Comparison of ENCODE assay signal across 10 cellular contexts in genomic region chr11:33377100-33377851, GRCh38. TPM values are rescaled to one million over a fixed set of nuclear protein-coding genes. Genes with fewer than 3 reads are reported as not detected.
DNase-seq lines count a peak whose midpoint lies in the region; ATAC-seq and TF ChIP-seq lines count a peak whose summit lies in the region.
"Had no signal": no experiment of that assay in that cellular context is flagged by ENCODE, and none has a peak within 500 bp of the region (broad histone marks: within the 10 kb centered on the region; RNA-seq: fewer than 3 reads in every experiment).

No MANE protein-coding gene starts in this region.

- H3K4me3 ChIP-seq in iPS DF 6.9 (ENCODE audit: low read length) (peak overlapping the region; percentile 63; the same call in 1 of the 2 replicates), skeletal muscle satellite cell (ENCODE audit: low read length) (peak overlapping the region; percentile 83)
- no peak overlapping the region for H3K4me3 ChIP-seq in effector memory CD4-positive, alpha-beta T cell (ENCODE audit: insufficient read depth, low read depth, low read length, poor library complexity, severe bottlenecking)

- TF ChIP-seq CTCF in activated B cell treated with CpG ODN at 0.5 μM for 24 hours (IDR thresholded peaks at IDR 0.05): no peak

- peak overlapping the region; percentile 57 for H3K4me3 Mint-ChIP-seq in activated B cell treated with CpG ODN at 0.5 μM for 24 hours
- H3K4me3 Mint-ChIP-seq: activated CD4-positive, alpha-beta T cell treated with anti-CD3 and anti-CD28 coated beads, Interleukin-2, amount 10 ng/mL, durations not matched to agents 24 days and 14 days had no signal

- H3K9me3 ChIP-seq in iPS DF 6.9 (ENCODE audit: control insufficient read depth, insufficient read depth, low read length): no peaks in the 10 kb centered on the region
- H3K9me3 ChIP-seq in skeletal muscle satellite cell (replicated peaks; ENCODE audit: low read length): no peaks in the 10 kb centered on the region
- no peaks in the 10 kb centered on the region for H3K9me3 ChIP-seq in effector memory CD4-positive, alpha-beta T cell (ENCODE audit: control insufficient read depth, low read length)

- DNase-seq in DMS 273 (lab: John Stamatoyannopoulos, UW; ENCODE audit: unreplicated experiment) (peak; percentile 2), DMS 273 treated with DMSO at 0.1 percent for 48 hours (lab: John Stamatoyannopoulos, UW) (no peak), activated B cell treated with CpG ODN at 0.5 μM for 24 hours (no peak), iPS DF 6.9 (ENCODE audit: low read depth, low spot score) (no peak), 8988T (no peak)
- DNase-seq in effector memory CD4-positive, alpha-beta T cell: no peak
- DNase-seq: activated CD4-positive, alpha-beta T cell treated with anti-CD3 and anti-CD28 coated beads, Interleukin-2, amount 10 ng/mL, durations not matched to agents 24 days and 14 days had no signal

- peak overlapping the region; percentile 90 for H3K4me2 ChIP-seq in skeletal muscle satellite cell (ENCODE audit: low read length)

- intact Hi-C loops in activated B cell treated with CpG ODN at 0.5 μM for 24 hours (cut with micrococcal nuclease): no loop called here

- H3K27ac Mint-ChIP-seq in activated B cell treated with CpG ODN at 0.5 μM for 24 hours: no peak overlapping the region
- H3K27ac Mint-ChIP-seq: activated CD4-positive, alpha-beta T cell treated with anti-CD3 and anti-CD28 coated beads, Interleukin-2, amount 10 ng/mL, durations not matched to agents 24 days and 14 days had no signal

- H3K27me3 Mint-ChIP-seq in activated B cell treated with CpG ODN at 0.5 μM for 24 hours: peaks cover 50% of the 10 kb centered on the region

- H3K9me3 Mint-ChIP-seq in activated B cell treated with CpG ODN at 0.5 μM for 24 hours: no peaks in the 10 kb centered on the region
- H3K9me3 Mint-ChIP-seq: activated CD4-positive, alpha-beta T cell treated with anti-CD3 and anti-CD28 coated beads, Interleukin-2, amount 10 ng/mL, durations not matched to agents 24 days and 14 days had no signal

- ATAC-seq in activated B cell treated with CpG ODN at 0.5 μM for 24 hours (ENCODE audit: low read depth): no peak
- no peak for ATAC-seq in GM21723 (IDR thresholded peaks at IDR 0.05; ENCODE audit: unreplicated experiment)

- H3K27me3 ChIP-seq in iPS DF 6.9 (ENCODE audit: control insufficient read depth, insufficient read depth, low read length) (peaks cover 19% of the 10 kb centered on the region), skeletal muscle satellite cell (ENCODE audit: control insufficient read depth, insufficient read depth, low read length) (no peaks in the 10 kb centered on the region)
- peaks cover 5% of the 10 kb centered on the region for H3K27me3 ChIP-seq in effector memory CD4-positive, alpha-beta T cell (replicated peaks; ENCODE audit: control insufficient read depth, insufficient read depth, low read length, poor library complexity, severe bottlenecking)

- CTCF ChIA-PET in activated B cell treated with CpG ODN at 0.5 μM for 24 hours (lab: Charles Lee): no interaction called here

- H3K4me1 ChIP-seq in iPS DF 6.9 (ENCODE audit: control insufficient read depth, insufficient read depth, low read length) (no peaks in the 10 kb centered on the region; the same call in 1 of the 2 replicates), skeletal muscle satellite cell (ENCODE audit: control insufficient read depth, insufficient read depth, low read length) (peaks cover 24% of the 10 kb centered on the region)
- H3K4me1 ChIP-seq in effector memory CD4-positive, alpha-beta T cell (ENCODE audit: control insufficient read depth, insufficient read depth, low read length, poor library complexity, severe bottlenecking): no peaks in the 10 kb centered on the region

- H3K36me3 ChIP-seq in iPS DF 6.9 (ENCODE audit: control insufficient read depth, insufficient read depth, low read length): no peaks in the 10 kb centered on the region
- H3K36me3 ChIP-seq in skeletal muscle satellite cell (ENCODE audit: insufficient read depth, low read length): no peaks in the 10 kb centered on the region
- H3K36me3 ChIP-seq in effector memory CD4-positive, alpha-beta T cell (ENCODE audit: control insufficient read depth, insufficient read depth, low read length): no peaks in the 10 kb centered on the region

- H3K36me3 Mint-ChIP-seq in activated B cell treated with CpG ODN at 0.5 μM for 24 hours (ENCODE audit: low read depth): no peaks in the 10 kb centered on the region

- no peak overlapping the region for H3K27ac ChIP-seq in iPS DF 6.9 (ENCODE audit: low read length)
- no peak overlapping the region for H3K27ac ChIP-seq in effector memory CD4-positive, alpha-beta T cell (ENCODE audit: insufficient read depth, low read length, poor library complexity, severe bottlenecking)
- H3K27ac ChIP-seq: 22Rv1 had no signal

- no CpG with 5 or more reads among the region's 10 CpGs for WGBS in iPS DF 6.9 (ENCODE audit: insufficient coverage, insufficient read length)

- POLR2A ChIA-PET in activated B cell treated with CpG ODN at 0.5 μM for 24 hours (lab: Charles Lee): no interaction called here

- peaks cover 6% of the 10 kb centered on the region for H3K4me1 Mint-ChIP-seq in activated B cell treated with CpG ODN at 0.5 μM for 24 hours

- H3K9ac ChIP-seq in skeletal muscle satellite cell (ENCODE audit: low read depth, low read length): peak overlapping the region; percentile 72

RNA-seq across cellular contexts. Expression of gene KIAA1549L, which starts 1.4 kb away (rescaled TPM):
- 0.09 TPM in 1 of 2 replicates, not detected in the other for total RNA-seq in activated B cell treated with CpG ODN at 0.5 μM for 24 hours
- total RNA-seq in skeletal muscle satellite cell (2012; rRNA removed): 5.1 and 6.1 TPM in 2 replicates
- total RNA-seq: activated CD4-positive, alpha-beta T cell treated with anti-CD3 and anti-CD28 coated beads, Interleukin-2, amount 10 ng/mL, durations not matched to agents 24 days and 14 days had no signal
